Comparison of ENCODE assay signal across 18 cellular contexts in genomic region chr11:30326911-30327310, GRCh38. TPM values are rescaled to one million over a fixed set of nuclear protein-coding genes. Genes with fewer than 3 reads are reported as not detected.
DNase-seq lines count a peak whose midpoint lies in the region; ATAC-seq and TF ChIP-seq lines count a peak whose summit lies in the region.
"Had no signal": no experiment of that assay in that cellular context is flagged by ENCODE, and none has a peak within 500 bp of the region (broad histone marks: within the 10 kb centered on the region; RNA-seq: fewer than 3 reads in every experiment).

No MANE protein-coding gene starts in this region.

- H3K36me3 ChIP-seq in SU-DHL-6 (ENCODE audit: low read length): peaks cover 31% of the 10 kb centered on the region; the same call in 1 of the 2 replicates

- TF ChIP-seq CTCF in SU-DHL-6 (IDR thresholded peaks at IDR 0.05; ENCODE audit: insufficient read depth, low read length, poor library complexity, severe bottlenecking): no peak
- no peak for TF ChIP-seq CTCF in RWPE1 (conservative IDR thresholded peaks at IDR 0.05; ENCODE audit: low read depth)

- H3K27ac ChIP-seq in SU-DHL-6 (ENCODE audit: low read depth, low read length) (no peak overlapping the region), RWPE1 (no peak overlapping the region)

- no peaks in the 10 kb centered on the region for H3K27me3 Mint-ChIP-seq in activated naive CD4-positive, alpha-beta T cell treated with anti-CD3 and anti-CD28 coated beads, Interleukin-2, amount 10 ng/mL, durations not matched to agents 7 days and 5 days
- H3K27me3 Mint-ChIP-seq in central memory CD8-positive, alpha-beta T cell: no peaks in the 10 kb centered on the region

- no peak overlapping the region for H2AFZ ChIP-seq in SU-DHL-6 (ENCODE audit: low read depth, low read length, severe bottlenecking)
- H2AFZ ChIP-seq: parathyroid adenoma had no signal

- H3K4me2 ChIP-seq in SU-DHL-6 (ENCODE audit: low read depth, low read length, poor library complexity, severe bottlenecking): peak overlapping the region; percentile 100

- H3K4me1 Mint-ChIP-seq in activated naive CD4-positive, alpha-beta T cell treated with anti-CD3 and anti-CD28 coated beads, Interleukin-2, amount 10 ng/mL, durations not matched to agents 7 days and 5 days: peaks cover 62% of the 10 kb centered on the region
- H3K4me1 Mint-ChIP-seq in central memory CD8-positive, alpha-beta T cell: peaks cover 53% of the 10 kb centered on the region

- peaks cover 89% of the 10 kb centered on the region for H3K79me2 ChIP-seq in SU-DHL-6 (ENCODE audit: insufficient read depth, low read length)

- H4K20me1 ChIP-seq in SU-DHL-6 (ENCODE audit: low read depth, low read length): peaks cover 13% of the 10 kb centered on the region

- POLR2A ChIA-PET in RWPE1 (lab: Yijun Ruan, JAX; ENCODE audit: low non-redundant PET): no interaction called here

- no peak overlapping the region for H3K9ac ChIP-seq in SU-DHL-6 (ENCODE audit: low read length)
- H3K9ac ChIP-seq: parathyroid adenoma had no signal

- CTCF ChIA-PET in activated naive CD4-positive, alpha-beta T cell treated with anti-CD3 and anti-CD28 coated beads, Interleukin-2, amount 10 ng/mL, durations not matched to agents 7 days and 5 days (lab: Charles Lee): interaction anchor here (0.8 to 1.6 kb wide), 2 partner anchors 10 to 19 kb away, joined by 4 to 7 read pairs; no protein-coding TSS in a partner anchor
- CTCF ChIA-PET in RWPE1 (lab: Yijun Ruan, JAX): interaction anchor here (1.0 kb wide), 2 partner anchors 10 to 199 kb away, joined by 3 read pairs; no protein-coding TSS in a partner anchor

- H3K27ac Mint-ChIP-seq in activated naive CD4-positive, alpha-beta T cell treated with anti-CD3 and anti-CD28 coated beads, Interleukin-2, amount 10 ng/mL, durations not matched to agents 7 days and 5 days: peak overlapping the region; percentile 87
- peak overlapping the region; percentile 62 for H3K27ac Mint-ChIP-seq in central memory CD8-positive, alpha-beta T cell (ENCODE audit: low read depth)

- no peaks in the 10 kb centered on the region for H3K27me3 ChIP-seq in SU-DHL-6 (ENCODE audit: low read length)

- peaks cover 31% of the 10 kb centered on the region for H3K36me3 Mint-ChIP-seq in activated naive CD4-positive, alpha-beta T cell treated with anti-CD3 and anti-CD28 coated beads, Interleukin-2, amount 10 ng/mL, durations not matched to agents 7 days and 5 days
- H3K36me3 Mint-ChIP-seq in central memory CD8-positive, alpha-beta T cell (ENCODE audit: insufficient read depth): peaks cover 21% of the 10 kb centered on the region

- H3K9me2 ChIP-seq in SU-DHL-6 (replicated peaks; ENCODE audit: insufficient read depth, low read length): no peaks in the 10 kb centered on the region

- no peak overlapping the region for H3K4me3 ChIP-seq in SU-DHL-6 (ENCODE audit: insufficient read depth, low read length, poor library complexity, severe bottlenecking)

- no peaks in the 10 kb centered on the region for H3K9me3 Mint-ChIP-seq in activated naive CD4-positive, alpha-beta T cell treated with anti-CD3 and anti-CD28 coated beads, Interleukin-2, amount 10 ng/mL, durations not matched to agents 7 days and 5 days
- H3K9me3 Mint-ChIP-seq in central memory CD8-positive, alpha-beta T cell: no peaks in the 10 kb centered on the region
- H3K9me3 Mint-ChIP-seq: WTC11 had no signal

- peaks cover 9% of the 10 kb centered on the region; the same call in 1 of the 2 replicates for H3F3A ChIP-seq in SU-DHL-6 (ENCODE audit: insufficient read depth)

- DNase-seq in activated naive CD4-positive, alpha-beta T cell treated with anti-CD3 and anti-CD28 coated beads, Interleukin-2, amount 10 ng/mL, durations not matched to agents 7 days and 5 days: no peak
- DNase-seq in activated naive CD4-positive, alpha-beta T cell treated with Interleukin-2 at 50 U/mL for 16 hours: no peak
- DNase-seq in central memory CD8-positive, alpha-beta T cell (ENCODE audit: low spot score in 2 of 2): no peak
- DNase-seq in renal cortical epithelial cell (ENCODE audit: low read depth) (peak; percentile 2), RWPE1 (ENCODE audit: low spot score) (no peak), NCI-H1105 (lab: John Stamatoyannopoulos, UW) (no peak)
- DNase-seq: activated CD8-positive, alpha-beta memory T cell treated with anti-CD3 and anti-CD28 coated beads, Interleukin-2, amount 50 U/mL, for 48 hours; amniotic stem cell; Caco-2; EL; H7; NCI-H2081 treated with DMSO at 0.1 percent for 48 hours; NCI-H510A; stimulated activated CD4-positive, alpha-beta T cell treated with anti-CD3 and anti-CD28 coated beads, Interleukin-2, amount 100 ng/mL, for 24 hours had no signal

- H3K4me3 Mint-ChIP-seq in activated naive CD4-positive, alpha-beta T cell treated with anti-CD3 and anti-CD28 coated beads, Interleukin-2, amount 10 ng/mL, durations not matched to agents 7 days and 5 days: no peak overlapping the region
- no peak overlapping the region for H3K4me3 Mint-ChIP-seq in central memory CD8-positive, alpha-beta T cell
- H3K4me3 Mint-ChIP-seq: WTC11 had no signal

- no peaks in the 10 kb centered on the region for H3K9me3 ChIP-seq in SU-DHL-6 (ENCODE audit: insufficient read depth, low read length)
- H3K9me3 ChIP-seq: Caco-2 had no signal

- no peak for ATAC-seq in central memory CD8-positive, alpha-beta T cell (replicated peaks; ENCODE audit: extremely low read depth, poor library complexity, severe bottlenecking)
- no peak for ATAC-seq in SK-N-SH treated with all-trans-retinoic acid at 6 μM for 48 hours
- ATAC-seq: WTC11 had no signal

TF ChIP-seq in SK-N-SH treated with all-trans-retinoic acid at 6 μM for 48 hours, 23 proteins besides CTCF, POLR2A, EP300 and RAD21:
- TF ChIP-seq OSR1 (CRISPR knock-in tag; IDR thresholded peaks at IDR 0.05): no peak
- TF ChIP-seq POU6F1 (CRISPR knock-in tag; IDR thresholded peaks at IDR 0.05; ENCODE audit: borderline replicate concordance, low read depth): no peak
- TF ChIP-seq ZFP3 (CRISPR knock-in tag; IDR thresholded peaks at IDR 0.05): no peak
- no peak for TF ChIP-seq ARNTL (CRISPR knock-in tag; IDR thresholded peaks at IDR 0.05; ENCODE audit: borderline replicate concordance, low read depth)
- no peak for TF ChIP-seq GLIS3 (CRISPR knock-in tag; IDR thresholded peaks at IDR 0.05)
- no peak for TF ChIP-seq RARB (CRISPR knock-in tag; IDR thresholded peaks at IDR 0.05)
- TF ChIP-seq TCF4 (CRISPR knock-in tag; IDR thresholded peaks at IDR 0.05; ENCODE audit: borderline replicate concordance): no peak
- no peak for TF ChIP-seq PPARA (CRISPR knock-in tag; IDR thresholded peaks at IDR 0.05; ENCODE audit: borderline replicate concordance)
- no peak for TF ChIP-seq ZC3H10 (CRISPR knock-in tag; IDR thresholded peaks at IDR 0.05)
- TF ChIP-seq SNAI2 (CRISPR knock-in tag; IDR thresholded peaks at IDR 0.05): no peak
- TF ChIP-seq CSRNP3 (CRISPR knock-in tag; IDR thresholded peaks at IDR 0.05): no peak
- no peak for TF ChIP-seq CSDC2 (CRISPR knock-in tag; IDR thresholded peaks at IDR 0.05)
- no peak for TF ChIP-seq ZFP30 (CRISPR knock-in tag; IDR thresholded peaks at IDR 0.05)
- no peak for TF ChIP-seq ZNF70 (CRISPR knock-in tag; IDR thresholded peaks at IDR 0.05)
- no peak for TF ChIP-seq BACH2 (CRISPR knock-in tag; IDR thresholded peaks at IDR 0.05; ENCODE audit: borderline replicate concordance)
- TF ChIP-seq ZNF8 (CRISPR knock-in tag; IDR thresholded peaks at IDR 0.05): no peak
- TF ChIP-seq TOX (CRISPR knock-in tag; IDR thresholded peaks at IDR 0.05; ENCODE audit: borderline replicate concordance): no peak

RNA-seq across cellular contexts. Expression of gene ARL14EP, which starts 4.0 kb away (rescaled TPM):
- 24.3 and 43.2 TPM in 2 replicates for total RNA-seq in renal cortical epithelial cell
